ENCODE assay signal across 17 cellular contexts in the genomic region with DNA sequence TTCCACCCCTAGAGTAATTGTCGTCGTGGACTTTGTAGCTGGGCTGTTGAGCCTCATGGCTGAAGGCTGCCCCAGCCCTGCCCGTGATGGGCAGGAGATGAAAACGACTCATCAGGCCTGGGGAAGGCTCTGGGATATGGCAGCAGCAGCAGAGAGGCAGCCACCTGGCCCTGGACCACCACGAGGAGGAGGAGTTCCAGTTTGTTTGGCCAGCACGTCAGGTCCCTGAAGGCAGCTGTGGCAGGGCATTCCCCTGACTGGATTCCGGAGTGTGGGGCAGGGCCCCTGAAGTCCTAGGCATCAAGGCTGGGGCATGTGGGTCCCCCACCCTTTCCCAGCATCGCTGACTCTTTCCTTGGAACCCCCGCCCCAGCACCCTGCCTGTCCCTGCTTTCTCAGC.
"Had no signal": no experiment of that assay in that cellular context is flagged by ENCODE, and none has a peak within 500 bp of the region (broad histone marks: within the 10 kb centered on the region; RNA-seq: fewer than 3 reads in every experiment).

No MANE protein-coding gene starts in this region.

- H3K9me3 Mint-ChIP-seq: activated naive CD4-positive, alpha-beta T cell treated with anti-CD3 and anti-CD28 coated beads, Interleukin-2, amount 50 U/mL, for 24 hours; activated T-cell treated with anti-CD3 and anti-CD28 coated beads, Interleukin-2, amount 50 U/mL, for 72 hours; mesothelial cell of epicardium had no signal

- H3K9me3 ChIP-seq: thyroid gland had no signal

- H3K4me3 ChIP-seq: thyroid gland had no signal

- H3K27me3 ChIP-seq: thyroid gland had no signal

- H3K36me3 Mint-ChIP-seq: activated naive CD4-positive, alpha-beta T cell treated with anti-CD3 and anti-CD28 coated beads, Interleukin-2, amount 50 U/mL, for 24 hours; mesothelial cell of epicardium had no signal

- H3K4me3 Mint-ChIP-seq: activated naive CD4-positive, alpha-beta T cell treated with anti-CD3 and anti-CD28 coated beads, Interleukin-2, amount 50 U/mL, for 24 hours; activated T-cell treated with anti-CD3 and anti-CD28 coated beads, Interleukin-2, amount 50 U/mL, for 72 hours; mesothelial cell of epicardium had no signal

- H3K36me3 ChIP-seq: thyroid gland had no signal

- DNase-seq: activated CD4-positive, alpha-beta T cell treated with anti-CD3 and anti-CD28 coated beads, Interleukin-2, amount 50 U/mL, for 1 hour; activated CD4-positive, CD25-positive, alpha-beta regulatory T cell treated with anti-CD3 and anti-CD28 coated beads, Interleukin-2, amount 50 U/mL, for 72 hours; activated CD8-positive, alpha-beta memory T cell treated with anti-CD3 and anti-CD28 coated beads, Interleukin-2, amount 50 U/mL, for 48 hours; activated effector memory CD4-positive, alpha-beta T cell treated with anti-CD3 and anti-CD28 coated beads, Interleukin-2, amount 50 U/mL, for 16 hours; activated T-cell treated with anti-CD3 and anti-CD28 coated beads, Interleukin-2, amount 50 U/mL, for 72 hours; dermis blood vessel endothelial cell; hypothalamus; retina; stimulated activated CD4-positive, alpha-beta T cell treated with anti-CD3 and anti-CD28 coated beads, Interleukin-12 subunit alpha, Interleukin-12 subunit beta, amount 100 ng/mL, for 4 hours; stimulated activated CD4-positive, alpha-beta T cell treated with anti-CD3 and anti-CD28 coated beads, Interleukin-1b, Interleukin-23, amount 100 ng/mL, for 48 hours; stimulated activated CD8-positive, alpha-beta memory T cell treated with anti-CD3 and anti-CD28 coated beads, Interleukin-4, amount 100 ng/mL, for 48 hours; stimulated activated naive CD4-positive, alpha-beta T cell treated with Interleukin-2 at 50 U/mL for 16 hours; thyroid gland had no signal

- H3K4me1 Mint-ChIP-seq: activated naive CD4-positive, alpha-beta T cell treated with anti-CD3 and anti-CD28 coated beads, Interleukin-2, amount 50 U/mL, for 24 hours had no signal

- FAIRE-seq: astrocyte, keratinocyte had no signal

- ATAC-seq: activated T-cell treated with anti-CD3 and anti-CD28 coated beads, Interleukin-2, amount 50 U/mL, for 72 hours had no signal

- H3K27ac ChIP-seq: thyroid gland had no signal

- H3K27ac Mint-ChIP-seq: activated naive CD4-positive, alpha-beta T cell treated with anti-CD3 and anti-CD28 coated beads, Interleukin-2, amount 50 U/mL, for 24 hours; activated T-cell treated with anti-CD3 and anti-CD28 coated beads, Interleukin-2, amount 50 U/mL, for 72 hours; mesothelial cell of epicardium had no signal

- H3K27me3 Mint-ChIP-seq: activated naive CD4-positive, alpha-beta T cell treated with anti-CD3 and anti-CD28 coated beads, Interleukin-2, amount 50 U/mL, for 24 hours had no signal
